ENCODE assay signal across 1 cellular context in genomic region chr16:84983308-84983707, GRCh38.
TF ChIP-seq lines count a peak whose summit lies in the region.

No MANE protein-coding gene starts in this region.

TF ChIP-seq in HepG2, 621 proteins besides CTCF, POLR2A, EP300 and RAD21 (continued from another document):
- TF ChIP-seq ZNF766 (CRISPR knock-in tag; IDR thresholded peaks at IDR 0.05; ENCODE audit: borderline replicate concordance), result no peak
- no peak for TF ChIP-seq ZNF776 (CRISPR knock-in tag; IDR thresholded peaks at IDR 0.05)
- no peak for TF ChIP-seq THRA (CRISPR knock-in tag; IDR thresholded peaks at IDR 0.05; ENCODE audit: borderline replicate concordance)
- TF ChIP-seq SAP130 (CRISPR knock-in tag; IDR thresholded peaks at IDR 0.05; ENCODE audit: low read depth), result no peak
- no peak for TF ChIP-seq ZSCAN25 (CRISPR knock-in tag; IDR thresholded peaks at IDR 0.05)
- TF ChIP-seq ZNF263 (CRISPR knock-in tag; IDR thresholded peaks at IDR 0.05), result no peak
- TF ChIP-seq REST (IDR thresholded peaks at IDR 0.05; ENCODE audit: borderline replicate concordance in 1 of 2, low read depth in 1 of 2, low read length in 2 of 2), result no peak
- no peak for TF ChIP-seq SMAD1 (CRISPR knock-in tag; IDR thresholded peaks at IDR 0.05; ENCODE audit: borderline replicate concordance, low read depth)
- TF ChIP-seq ZNF704 (CRISPR knock-in tag; IDR thresholded peaks at IDR 0.05; ENCODE audit: borderline replicate concordance), result no peak
- TF ChIP-seq NFE2L1 (CRISPR knock-in tag; IDR thresholded peaks at IDR 0.05; ENCODE audit: borderline replicate concordance), result no peak
- TF ChIP-seq MAFG (CRISPR knock-in tag; IDR thresholded peaks at IDR 0.05), result no peak
- TF ChIP-seq ZNF678 (CRISPR knock-in tag; IDR thresholded peaks at IDR 0.05), result no peak
- TF ChIP-seq PAXIP1 (CRISPR knock-in tag; conservative IDR thresholded peaks at IDR 0.05), result no peak
- no peak for TF ChIP-seq ZNF331 (CRISPR knock-in tag; IDR thresholded peaks at IDR 0.05)
- TF ChIP-seq MAFK (conservative IDR thresholded peaks at IDR 0.05 in 1 of 2, IDR thresholded peaks at IDR 0.05 in 1 of 2; ENCODE audit: low read length in 2 of 2), result no peak
- TF ChIP-seq ARID3A (IDR thresholded peaks at IDR 0.05; ENCODE audit: low read depth, low read length), result no peak
- no peak for TF ChIP-seq ZNF44 (CRISPR knock-in tag; IDR thresholded peaks at IDR 0.05)
